ENCODE assay signal across 1 cellular context in the genomic region with DNA sequence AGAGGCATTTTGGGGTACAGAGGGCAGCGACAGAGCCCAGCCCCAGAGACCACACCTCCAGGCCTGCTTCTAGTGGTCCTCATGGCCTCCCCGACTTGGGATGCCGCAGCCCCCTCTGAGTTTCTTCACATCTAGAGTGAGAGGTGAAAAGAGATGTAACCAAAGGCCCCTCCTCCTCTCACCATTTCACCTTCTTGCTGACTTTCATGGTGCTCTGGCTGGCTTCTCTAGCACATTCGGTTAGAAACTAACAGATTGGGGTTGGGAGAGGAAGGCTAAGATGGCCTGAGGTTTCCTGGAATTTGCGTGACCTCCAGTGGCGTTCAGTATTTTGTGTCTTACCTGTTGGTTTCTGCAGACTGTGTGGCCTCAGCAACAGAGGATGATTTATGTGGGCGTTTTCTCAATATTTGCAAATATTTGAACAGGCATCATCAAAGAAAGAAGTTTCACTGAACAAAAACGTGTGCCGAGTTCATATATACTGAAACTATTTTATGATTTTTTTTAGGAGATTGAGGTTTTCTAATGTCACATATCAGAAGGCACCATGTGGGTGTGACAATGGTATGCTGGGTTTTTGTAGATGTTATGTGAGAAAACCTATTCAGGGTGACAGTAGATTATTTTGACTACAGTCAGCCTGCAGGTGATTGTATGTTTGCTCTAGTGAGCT.
TF ChIP-seq lines count a peak whose summit lies in the region.

No MANE protein-coding gene starts in this region.

TF ChIP-seq in GM12878, 131 proteins besides CTCF, POLR2A, EP300 and RAD21 (continued from another document):
- TF ChIP-seq, protein P1, sequence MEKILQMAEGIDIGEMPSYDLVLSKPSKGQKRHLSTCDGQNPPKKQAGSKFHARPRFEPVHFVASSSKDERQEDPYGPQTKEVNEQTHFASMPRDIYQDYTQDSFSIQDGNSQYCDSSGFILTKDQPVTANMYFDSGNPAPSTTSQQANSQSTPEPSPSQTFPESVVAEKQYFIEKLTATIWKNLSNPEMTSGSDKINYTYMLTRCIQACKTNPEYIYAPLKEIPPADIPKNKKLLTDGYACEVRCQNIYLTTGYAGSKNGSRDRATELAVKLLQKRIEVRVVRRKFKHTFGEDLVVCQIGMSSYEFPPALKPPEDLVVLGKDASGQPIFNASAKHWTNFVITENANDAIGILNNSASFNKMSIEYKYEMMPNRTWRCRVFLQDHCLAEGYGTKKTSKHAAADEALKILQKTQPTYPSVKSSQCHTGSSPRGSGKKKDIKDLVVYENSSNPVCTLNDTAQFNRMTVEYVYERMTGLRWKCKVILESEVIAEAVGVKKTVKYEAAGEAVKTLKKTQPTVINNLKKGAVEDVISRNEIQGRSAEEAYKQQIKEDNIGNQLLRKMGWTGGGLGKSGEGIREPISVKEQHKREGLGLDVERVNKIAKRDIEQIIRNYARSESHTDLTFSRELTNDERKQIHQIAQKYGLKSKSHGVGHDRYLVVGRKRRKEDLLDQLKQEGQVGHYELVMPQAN (conservative IDR thresholded peaks at IDR 0.05) = no peak
- no peak for TF ChIP-seq TCF3 (IDR thresholded peaks at IDR 0.05; ENCODE audit: borderline replicate concordance, insufficient read depth, low read depth, low read length)
- peak; percentile 61; the same call in 1 of the 2 replicates for TF ChIP-seq FOXM1 (IDR thresholded peaks at IDR 0.05; ENCODE audit: low read depth, low read length)
- no peak for TF ChIP-seq NFYA (IDR thresholded peaks at IDR 0.05; ENCODE audit: borderline replicate concordance, low read depth, low read length)
- TF ChIP-seq, protein P2, sequence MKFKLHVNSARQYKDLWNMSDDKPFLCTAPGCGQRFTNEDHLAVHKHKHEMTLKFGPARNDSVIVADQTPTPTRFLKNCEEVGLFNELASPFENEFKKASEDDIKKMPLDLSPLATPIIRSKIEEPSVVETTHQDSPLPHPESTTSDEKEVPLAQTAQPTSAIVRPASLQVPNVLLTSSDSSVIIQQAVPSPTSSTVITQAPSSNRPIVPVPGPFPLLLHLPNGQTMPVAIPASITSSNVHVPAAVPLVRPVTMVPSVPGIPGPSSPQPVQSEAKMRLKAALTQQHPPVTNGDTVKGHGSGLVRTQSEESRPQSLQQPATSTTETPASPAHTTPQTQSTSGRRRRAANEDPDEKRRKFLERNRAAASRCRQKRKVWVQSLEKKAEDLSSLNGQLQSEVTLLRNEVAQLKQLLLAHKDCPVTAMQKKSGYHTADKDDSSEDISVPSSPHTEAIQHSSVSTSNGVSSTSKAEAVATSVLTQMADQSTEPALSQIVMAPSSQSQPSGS (IDR thresholded peaks at IDR 0.05; ENCODE audit: low read length) = 0 out of 2 replicates have a peak, but pooled peaks have one; percentile 30
- TF ChIP-seq RUNX3 (IDR thresholded peaks at IDR 0.05; ENCODE audit: low read length) = peak; percentile 67
- no peak for TF ChIP-seq MTA3 (IDR thresholded peaks at IDR 0.05; ENCODE audit: borderline replicate concordance, low read length)
- TF ChIP-seq IKZF2 (IDR thresholded peaks at IDR 0.05) = no peak; a peak in 1 of 4 replicates
- TF ChIP-seq ZNF384 (IDR thresholded peaks at IDR 0.05; ENCODE audit: borderline replicate concordance, low read depth, low read length) = peak; percentile 36; the same call in 1 of the 2 replicates
- no peak for TF ChIP-seq ELK1 (IDR thresholded peaks at IDR 0.05; ENCODE audit: low read depth, low read length)
- no peak for TF ChIP-seq RB1 (IDR thresholded peaks at IDR 0.05; ENCODE audit: borderline replicate concordance)
